ENCODE assay signal across 12 cellular contexts in genomic region chr4:82811838-82812672, GRCh38. TPM values are rescaled to one million over a fixed set of nuclear protein-coding genes. Genes with fewer than 3 reads are reported as not detected.
A peak's percentile ranks its signal among the peaks of the same experiment; 100 is the strongest.
DNase-seq lines count a peak whose midpoint lies in the region; ATAC-seq and TF ChIP-seq lines count a peak whose summit lies in the region.
"Had no signal": no experiment of that assay in that cellular context is flagged by ENCODE, and none has a peak within 500 bp of the region (broad histone marks: within the 10 kb centered on the region; RNA-seq: fewer than 3 reads in every experiment).

No MANE protein-coding gene starts in this region.

- peaks cover 19% of the 10 kb centered on the region for H3K27me3 ChIP-seq in H7 (ENCODE audit: control insufficient read depth, insufficient read depth, low read length)
- no peaks in the 10 kb centered on the region for H3K27me3 ChIP-seq in colonic mucosa
- H3K27me3 ChIP-seq: breast epithelium had no signal

- DNase-seq in H7 (peak; percentile 64), NCI-H748 (lab: John Stamatoyannopoulos, UW; ENCODE audit: unreplicated experiment) (peak; percentile 63), fibroblast of villous mesenchyme (ENCODE audit: low read depth) (peak; percentile 45), sciatic nerve (ENCODE audit: low spot score) (no peak), colonic mucosa (no peak), dedifferentiated amniotic fluid mesenchymal stem cell (ENCODE audit: extremely low spot score) (no peak), putamen (ENCODE audit: low spot score) (no peak)
- DNase-seq: Calu3, HCEC 1CT, NCI-H774 had no signal

- no peak overlapping the region for H3K9ac ChIP-seq in colonic mucosa (ENCODE audit: low read depth in 2 of 2, low read length in 2 of 2)

- H3K9me3 ChIP-seq in colonic mucosa: no peaks in the 10 kb centered on the region
- H3K9me3 ChIP-seq: breast epithelium had no signal

- peak; percentile 31 for ATAC-seq in sciatic nerve
- ATAC-seq in HG02852 (IDR thresholded peaks at IDR 0.05; ENCODE audit: unreplicated experiment): no peak

- no peaks in the 10 kb centered on the region for H3K4me1 ChIP-seq in colonic mucosa
- H3K4me1 ChIP-seq: breast epithelium had no signal

- H3K36me3 ChIP-seq in H7 (replicated peaks; ENCODE audit: control insufficient read depth, insufficient read depth, low read length): no peaks in the 10 kb centered on the region
- no peaks in the 10 kb centered on the region for H3K36me3 ChIP-seq in colonic mucosa
- H3K36me3 ChIP-seq: breast epithelium had no signal

- no peak overlapping the region for H3K27ac ChIP-seq in colonic mucosa
- H3K27ac ChIP-seq: breast epithelium had no signal

- H3K4me3 ChIP-seq in H7 (ENCODE audit: insufficient read depth, low read depth, low read length): no peak overlapping the region
- H3K4me3 ChIP-seq in fibroblast of villous mesenchyme (ENCODE audit: low read depth, low read length): no peak overlapping the region
- no peak overlapping the region for H3K4me3 ChIP-seq in colonic mucosa
- H3K4me3 ChIP-seq: breast epithelium had no signal

- intact Hi-C loops in sciatic nerve (cut with DNase I) (loop anchor here (5.0 kb wide), 1 partner anchor 185 kb away; no protein-coding TSS in a partner anchor), colonic mucosa (cut with DNase I) (no loop called here)

- TF ChIP-seq CTCF in fibroblast of villous mesenchyme (IDR thresholded peaks at IDR 0.05; ENCODE audit: insufficient read depth, low read depth, low read length) (no peak), colonic mucosa (IDR thresholded peaks at IDR 0.05) (no peak)

RNA-seq across cellular contexts. Expression of gene SCD5, which starts 13.5 kb away (rescaled TPM):
- total RNA-seq in H7 (2014; rRNA removed; shearing (Covaris generic)): 2.3 and 4.8 TPM in 2 replicates
- total RNA-seq in fibroblast of villous mesenchyme (2.3 and 6.9 TPM in 2 replicates), sciatic nerve (50.6 TPM), colonic mucosa (1 to 10 TPM; 2.8 to 4.4 TPM)

Comparison
In these comparisons a context has a peak if more than half of its experiments do, and no peak if none do; other contexts are left out.
1. DNase-seq: peak in H7 (single experiment), NCI-H748 (single experiment) and fibroblast of villous mesenchyme (single experiment); none in sciatic nerve (single experiment), colonic mucosa (single experiment), dedifferentiated amniotic fluid mesenchymal stem cell (single experiment) and putamen (single experiment).